1 cellular context compared by ENCODE assay signal in the genomic region with DNA sequence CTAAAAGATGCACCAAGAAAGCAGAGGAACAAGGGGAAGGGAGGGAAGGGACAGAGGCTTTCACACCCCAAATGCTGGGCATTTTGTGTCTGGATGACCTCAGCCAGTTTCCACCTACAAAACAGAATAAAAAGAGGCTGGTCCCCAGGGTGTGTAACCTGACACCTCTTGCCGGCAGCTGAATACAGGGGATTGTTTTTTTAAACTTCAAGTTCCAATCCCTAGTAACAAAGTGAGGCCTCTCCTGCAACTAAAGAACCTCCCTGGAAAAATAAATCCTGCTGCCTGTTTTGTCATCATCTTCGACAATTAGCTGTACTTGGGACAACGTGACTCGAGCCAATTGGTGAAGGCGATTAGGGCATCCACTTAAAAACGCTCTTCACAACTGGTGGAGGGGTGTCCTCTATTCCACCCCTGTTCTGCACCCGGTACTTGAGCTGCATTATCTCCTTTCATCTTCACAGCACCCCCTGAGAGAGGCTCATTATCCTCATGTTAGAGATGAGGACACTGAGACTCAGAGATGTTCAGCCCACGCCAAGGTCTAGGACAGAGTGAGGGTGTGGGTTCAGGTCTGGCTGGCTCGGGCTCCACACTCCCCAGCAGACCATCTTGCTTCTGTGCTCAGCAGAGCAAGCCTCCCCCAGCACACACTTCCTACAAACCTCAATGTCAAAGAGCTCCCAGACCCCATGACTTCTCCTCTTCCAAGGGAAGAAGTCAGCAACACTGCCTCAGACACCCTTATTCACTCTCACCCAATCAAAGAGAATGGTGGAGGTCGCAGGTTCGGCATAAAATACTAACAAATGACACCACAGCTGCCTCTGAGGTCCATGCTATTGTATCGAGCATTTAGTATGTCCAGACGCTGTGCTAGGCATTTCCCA.
A peak's percentile ranks its signal among the peaks of the same experiment; 100 is the strongest.
TF ChIP-seq lines count a peak whose summit lies in the region.

No MANE protein-coding gene starts in this region.

TF ChIP-seq in HEK293, 187 proteins besides CTCF, POLR2A, EP300 and RAD21 (continued from another document and continues in another):
- TF ChIP-seq, protein P1, sequence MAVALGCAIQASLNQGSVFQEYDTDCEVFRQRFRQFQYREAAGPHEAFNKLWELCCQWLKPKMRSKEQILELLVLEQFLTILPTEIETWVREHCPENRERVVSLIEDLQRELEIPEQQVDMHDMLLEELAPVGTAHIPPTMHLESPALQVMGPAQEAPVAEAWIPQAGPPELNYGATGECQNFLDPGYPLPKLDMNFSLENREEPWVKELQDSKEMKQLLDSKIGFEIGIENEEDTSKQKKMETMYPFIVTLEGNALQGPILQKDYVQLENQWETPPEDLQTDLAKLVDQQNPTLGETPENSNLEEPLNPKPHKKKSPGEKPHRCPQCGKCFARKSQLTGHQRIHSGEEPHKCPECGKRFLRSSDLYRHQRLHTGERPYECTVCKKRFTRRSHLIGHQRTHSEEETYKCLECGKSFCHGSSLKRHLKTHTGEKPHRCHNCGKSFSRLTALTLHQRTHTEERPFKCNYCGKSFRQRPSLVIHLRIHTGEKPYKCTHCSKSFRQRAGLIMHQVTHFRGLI (tag by site-specific recombination; IDR thresholded peaks at IDR 0.05), result peak; percentile 65; the same call in 1 of the 2 replicates
- TF ChIP-seq ZNF311 (tag by site-specific recombination; IDR thresholded peaks at IDR 0.05; ENCODE audit: borderline replicate concordance), result no peak
- TF ChIP-seq ZNF692 (tag by site-specific recombination; IDR thresholded peaks at IDR 0.05), result peak; percentile 87
- TF ChIP-seq IKZF3 (tag by site-specific recombination; IDR thresholded peaks at IDR 0.05), result peak; percentile 98
- peak; percentile 85 for TF ChIP-seq ZBTB17 (tag by site-specific recombination; IDR thresholded peaks at IDR 0.05)
- no peak for TF ChIP-seq ZBTB11 (tag by site-specific recombination; conservative IDR thresholded peaks at IDR 0.05; ENCODE audit: low read depth)
- TF ChIP-seq, protein P2, sequence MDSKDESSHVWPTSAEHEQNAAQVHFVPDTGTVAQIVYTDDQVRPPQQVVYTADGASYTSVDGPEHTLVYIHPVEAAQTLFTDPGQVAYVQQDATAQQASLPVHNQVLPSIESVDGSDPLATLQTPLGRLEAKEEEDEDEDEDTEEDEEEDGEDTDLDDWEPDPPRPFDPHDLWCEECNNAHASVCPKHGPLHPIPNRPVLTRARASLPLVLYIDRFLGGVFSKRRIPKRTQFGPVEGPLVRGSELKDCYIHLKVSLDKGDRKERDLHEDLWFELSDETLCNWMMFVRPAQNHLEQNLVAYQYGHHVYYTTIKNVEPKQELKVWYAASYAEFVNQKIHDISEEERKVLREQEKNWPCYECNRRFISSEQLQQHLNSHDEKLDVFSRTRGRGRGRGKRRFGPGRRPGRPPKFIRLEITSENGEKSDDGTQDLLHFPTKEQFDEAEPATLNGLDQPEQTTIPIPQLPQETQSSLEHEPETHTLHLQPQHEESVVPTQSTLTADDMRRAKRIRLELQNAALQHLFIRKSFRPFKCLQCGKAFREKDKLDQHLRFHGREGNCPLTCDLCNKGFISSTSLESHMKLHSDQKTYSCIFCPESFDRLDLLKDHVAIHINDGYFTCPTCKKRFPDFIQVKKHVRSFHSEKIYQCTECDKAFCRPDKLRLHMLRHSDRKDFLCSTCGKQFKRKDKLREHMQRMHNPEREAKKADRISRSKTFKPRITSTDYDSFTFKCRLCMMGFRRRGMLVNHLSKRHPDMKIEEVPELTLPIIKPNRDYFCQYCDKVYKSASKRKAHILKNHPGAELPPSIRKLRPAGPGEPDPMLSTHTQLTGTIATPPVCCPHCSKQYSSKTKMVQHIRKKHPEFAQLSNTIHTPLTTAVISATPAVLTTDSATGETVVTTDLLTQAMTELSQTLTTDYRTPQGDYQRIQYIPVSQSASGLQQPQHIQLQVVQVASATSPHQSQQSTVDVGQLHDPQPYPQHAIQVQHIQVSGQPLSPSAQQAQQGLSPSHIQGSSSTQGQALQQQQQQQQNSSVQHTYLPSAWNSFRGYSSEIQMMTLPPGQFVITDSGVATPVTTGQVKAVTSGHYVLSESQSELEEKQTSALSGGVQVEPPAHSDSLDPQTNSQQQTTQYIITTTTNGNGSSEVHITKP (tag by site-specific recombination; IDR thresholded peaks at IDR 0.05), result peak; percentile 99
- TF ChIP-seq GLIS2 (tag by site-specific recombination; IDR thresholded peaks at IDR 0.05), result peak; percentile 46; the same call in 1 of the 2 replicates
- TF ChIP-seq GLIS1 (tag by site-specific recombination; IDR thresholded peaks at IDR 0.05), result peak; percentile 87
- peak; percentile 79 for TF ChIP-seq ATF2 (tag by site-specific recombination; IDR thresholded peaks at IDR 0.05; ENCODE audit: low read depth)
- peak; percentile 73 for TF ChIP-seq ZBTB21 (tag by site-specific recombination; IDR thresholded peaks at IDR 0.05)
- peak; percentile 86; the same call in 1 of the 2 replicates for TF ChIP-seq ZSCAN30 (tag by site-specific recombination; IDR thresholded peaks at IDR 0.05)
- TF ChIP-seq ZNF701 (tag by site-specific recombination; IDR thresholded peaks at IDR 0.05), result no peak
- TF ChIP-seq, protein P3, sequence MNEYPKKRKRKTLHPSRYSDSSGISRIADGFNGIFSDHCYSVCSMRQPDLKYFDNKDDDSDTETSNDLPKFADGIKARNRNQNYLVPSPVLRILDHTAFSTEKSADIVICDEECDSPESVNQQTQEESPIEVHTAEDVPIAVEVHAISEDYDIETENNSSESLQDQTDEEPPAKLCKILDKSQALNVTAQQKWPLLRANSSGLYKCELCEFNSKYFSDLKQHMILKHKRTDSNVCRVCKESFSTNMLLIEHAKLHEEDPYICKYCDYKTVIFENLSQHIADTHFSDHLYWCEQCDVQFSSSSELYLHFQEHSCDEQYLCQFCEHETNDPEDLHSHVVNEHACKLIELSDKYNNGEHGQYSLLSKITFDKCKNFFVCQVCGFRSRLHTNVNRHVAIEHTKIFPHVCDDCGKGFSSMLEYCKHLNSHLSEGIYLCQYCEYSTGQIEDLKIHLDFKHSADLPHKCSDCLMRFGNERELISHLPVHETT (tag by site-specific recombination; IDR thresholded peaks at IDR 0.05), result peak; percentile 76; the same call in 1 of the 2 replicates
- TF ChIP-seq SP7 (tag by site-specific recombination; IDR thresholded peaks at IDR 0.05), result peak; percentile 92
- peak; percentile 89 for TF ChIP-seq ZNF843 (tag by site-specific recombination; IDR thresholded peaks at IDR 0.05)
- no peak for TF ChIP-seq ZNF580 (tag by site-specific recombination; IDR thresholded peaks at IDR 0.05)
- TF ChIP-seq ZNF623 (tag by site-specific recombination; IDR thresholded peaks at IDR 0.05), result peak; percentile 1; the same call in 1 of the 2 replicates
- TF ChIP-seq ZNF335 (tag by site-specific recombination; conservative IDR thresholded peaks at IDR 0.05), result peak; percentile 51
- TF ChIP-seq ZNF133 (tag by site-specific recombination; IDR thresholded peaks at IDR 0.05), result no peak
- peak; percentile 82 for TF ChIP-seq ZNF558 (tag by site-specific recombination; IDR thresholded peaks at IDR 0.05)
- TF ChIP-seq OVOL3 (tag by site-specific recombination; IDR thresholded peaks at IDR 0.05), result peak; percentile 42; the same call in 1 of the 2 replicates
- no peak for TF ChIP-seq PBX3 (CRISPR knock-in tag; IDR thresholded peaks at IDR 0.05)
- TF ChIP-seq ZNF416 (tag by site-specific recombination; IDR thresholded peaks at IDR 0.05), result no peak; the same call in 1 of the 2 replicates
- no peak for TF ChIP-seq ZNF354C (tag by site-specific recombination; IDR thresholded peaks at IDR 0.05; ENCODE audit: borderline replicate concordance, low read depth)
- TF ChIP-seq, protein P4, sequence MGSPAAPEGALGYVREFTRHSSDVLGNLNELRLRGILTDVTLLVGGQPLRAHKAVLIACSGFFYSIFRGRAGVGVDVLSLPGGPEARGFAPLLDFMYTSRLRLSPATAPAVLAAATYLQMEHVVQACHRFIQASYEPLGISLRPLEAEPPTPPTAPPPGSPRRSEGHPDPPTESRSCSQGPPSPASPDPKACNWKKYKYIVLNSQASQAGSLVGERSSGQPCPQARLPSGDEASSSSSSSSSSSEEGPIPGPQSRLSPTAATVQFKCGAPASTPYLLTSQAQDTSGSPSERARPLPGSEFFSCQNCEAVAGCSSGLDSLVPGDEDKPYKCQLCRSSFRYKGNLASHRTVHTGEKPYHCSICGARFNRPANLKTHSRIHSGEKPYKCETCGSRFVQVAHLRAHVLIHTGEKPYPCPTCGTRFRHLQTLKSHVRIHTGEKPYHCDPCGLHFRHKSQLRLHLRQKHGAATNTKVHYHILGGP (tag by site-specific recombination; IDR thresholded peaks at IDR 0.05), result no peak
- no peak; the same call in 1 of the 2 replicates for TF ChIP-seq ZBTB7A (tag by site-specific recombination; IDR thresholded peaks at IDR 0.05; ENCODE audit: low read depth)
- TF ChIP-seq ZNF223 (tag by site-specific recombination; IDR thresholded peaks at IDR 0.05), result no peak
- TF ChIP-seq ZNF768 (tag by site-specific recombination; IDR thresholded peaks at IDR 0.05), result no peak; the same call in 1 of the 2 replicates
- TF ChIP-seq, protein P5, sequence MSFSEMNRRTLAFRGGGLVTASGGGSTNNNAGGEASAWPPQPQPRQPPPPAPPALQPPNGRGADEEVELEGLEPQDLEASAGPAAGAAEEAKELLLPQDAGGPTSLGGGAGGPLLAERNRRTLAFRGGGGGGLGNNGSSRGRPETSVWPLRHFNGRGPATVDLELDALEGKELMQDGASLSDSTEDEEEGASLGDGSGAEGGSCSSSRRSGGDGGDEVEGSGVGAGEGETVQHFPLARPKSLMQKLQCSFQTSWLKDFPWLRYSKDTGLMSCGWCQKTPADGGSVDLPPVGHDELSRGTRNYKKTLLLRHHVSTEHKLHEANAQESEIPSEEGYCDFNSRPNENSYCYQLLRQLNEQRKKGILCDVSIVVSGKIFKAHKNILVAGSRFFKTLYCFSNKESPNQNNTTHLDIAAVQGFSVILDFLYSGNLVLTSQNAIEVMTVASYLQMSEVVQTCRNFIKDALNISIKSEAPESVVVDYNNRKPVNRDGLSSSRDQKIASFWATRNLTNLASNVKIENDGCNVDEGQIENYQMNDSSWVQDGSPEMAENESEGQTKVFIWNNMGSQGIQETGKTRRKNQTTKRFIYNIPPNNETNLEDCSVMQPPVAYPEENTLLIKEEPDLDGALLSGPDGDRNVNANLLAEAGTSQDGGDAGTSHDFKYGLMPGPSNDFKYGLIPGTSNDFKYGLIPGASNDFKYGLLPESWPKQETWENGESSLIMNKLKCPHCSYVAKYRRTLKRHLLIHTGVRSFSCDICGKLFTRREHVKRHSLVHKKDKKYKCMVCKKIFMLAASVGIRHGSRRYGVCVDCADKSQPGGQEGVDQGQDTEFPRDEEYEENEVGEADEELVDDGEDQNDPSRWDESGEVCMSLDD (tag by site-specific recombination; IDR thresholded peaks at IDR 0.05), result no peak
